ENCODE assay signal across 29 cellular contexts in genomic region chr17:28954886-28955285, GRCh38. TPM values are rescaled to one million over a fixed set of nuclear protein-coding genes. Genes with fewer than 3 reads are reported as not detected.
"Had no signal": no experiment of that assay in that cellular context is flagged by ENCODE, and none has a peak within 500 bp of the region (broad histone marks: within the 10 kb centered on the region; RNA-seq: fewer than 3 reads in every experiment).

No MANE protein-coding gene starts in this region.

- DNase-seq: hypothalamus; immature natural killer cell; kidney; left ventricle myocardium inferior; mesendoderm; midbrain; stimulated activated CD4-positive, alpha-beta T cell treated with anti-CD3 and anti-CD28 coated beads, Interleukin-12 subunit alpha, Interleukin-12 subunit beta, amount 100 ng/mL, for 4 hours; stimulated activated CD4-positive, alpha-beta T cell treated with anti-CD3 and anti-CD28 coated beads, Interleukin-15, amount 100 ng/mL, for 24 hours; stimulated activated CD4-positive, alpha-beta T cell treated with anti-CD3 and anti-CD28 coated beads, Interleukin-2, amount 100 ng/mL, for 24 hours; stimulated activated CD4-positive, alpha-beta T cell treated with anti-CD3 and anti-CD28 coated beads, Interleukin-4, amount 100 ng/mL, for 1 hour; stimulated activated naive CD4-positive, alpha-beta T cell; trophoblast cell; upper lobe of right lung had no signal

- H3K4me3 ChIP-seq: heart left ventricle, left ventricle myocardium inferior, lung, mucosa of descending colon, ovary, right atrium auricular region, skin epidermis, suprapubic skin, thoracic aorta, tibial artery, upper lobe of right lung had no signal

- H3K36me3 ChIP-seq: heart left ventricle, left ventricle myocardium inferior, neutrophil, ovary, right atrium auricular region, suprapubic skin, thoracic aorta, tibial artery, upper lobe of right lung had no signal

- ATAC-seq: heart left ventricle; mucosa of descending colon; naive thymus-derived CD8-positive, alpha-beta T cell; upper lobe of right lung had no signal

- H3K9me3 ChIP-seq: heart left ventricle, left ventricle myocardium inferior, mucosa of descending colon, neutrophil, ovary, right atrium auricular region, suprapubic skin, thoracic aorta, tibial artery, upper lobe of right lung had no signal

- H3K27me3 ChIP-seq: heart left ventricle, neutrophil, ovary, right atrium auricular region, suprapubic skin, tibial artery, upper lobe of right lung had no signal

- H3K27ac ChIP-seq: heart left ventricle, left ventricle myocardium inferior, neutrophil, ovary, right atrium auricular region, skin epidermis, suprapubic skin, thoracic aorta, tibial artery, upper lobe of right lung had no signal

RNA-seq across cellular contexts. Expression of gene SEZ6, which starts 50.9 kb away (rescaled TPM):
- total RNA-seq: kidney; left ventricle myocardium inferior; lower leg skin; naive thymus-derived CD8-positive, alpha-beta T cell; omental fat pad; ovary; pulmonary artery endothelial cell; renal cortical epithelial cell; subcutaneous adipose tissue; suprapubic skin; thoracic aorta; upper lobe of right lung had no signal
- polyA plus RNA-seq: heart left ventricle, ovary had no signal
